Comparison of ENCODE assay signal across 21 cellular contexts in the genomic region with DNA sequence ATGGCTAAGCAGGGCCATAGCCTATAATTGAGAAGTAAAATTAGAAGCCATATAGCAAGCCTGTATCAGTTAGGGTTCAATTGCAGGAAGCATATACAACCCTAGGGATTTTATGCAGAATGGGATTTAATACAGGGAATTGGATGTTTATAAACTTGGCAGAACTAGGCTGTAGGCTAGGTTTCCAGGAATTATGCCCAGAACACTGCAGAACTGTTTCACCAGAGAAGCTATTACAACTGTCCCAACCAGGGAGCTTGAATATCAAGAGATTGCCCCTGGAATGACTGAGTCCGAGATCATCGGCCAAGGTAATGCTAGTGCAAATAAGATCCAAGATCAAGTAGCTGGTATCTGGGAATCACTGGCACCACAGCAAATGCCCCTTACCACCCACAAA.
"Had no signal": no experiment of that assay in that cellular context is flagged by ENCODE, and none has a peak within 500 bp of the region (broad histone marks: within the 10 kb centered on the region; RNA-seq: fewer than 3 reads in every experiment).

No MANE protein-coding gene starts in this region.

- H3K27ac ChIP-seq: colonic mucosa, lower lobe of right lung, neutrophil, pancreas, right lobe of liver, thyroid gland had no signal

- H3K4me3 ChIP-seq: colonic mucosa, lower lobe of right lung, pancreas, right lobe of liver, thyroid gland had no signal

- H3K27ac Mint-ChIP-seq: dendritic cell treated with granulocyte-macrophage colony-stimulating factor and Interleukin-4, amounts not matched to agents 40 ng/mL and 50 ng/mL, for 4 days; immature natural killer cell; memory B cell; natural killer cell; stimulated activated naive B cell treated with anti-CD40 and anti-IgM and Interleukin-4, amounts not matched to agents 10 μg/mL and 1 μg/mL and 100 μg/mL, for 72 hours; stimulated activated naive CD8-positive, alpha-beta T cell treated with anti-CD3 and anti-CD28 coated beads, Interleukin-15, Interleukin-2, amounts not matched to agents 100 ng/mL and 50 ng/mL, for 24 hours had no signal

- H3K36me3 ChIP-seq: colonic mucosa, lower lobe of right lung, neutrophil, pancreas, right lobe of liver, thyroid gland had no signal

- DNase-seq: caudate nucleus; colonic mucosa; effector memory CD4-positive, alpha-beta T cell; hypothalamus; immature natural killer cell; left ventricle myocardium superior; lower lobe of right lung; natural killer cell; pancreas; right lobe of liver; small intestine; stimulated activated CD4-positive, alpha-beta T cell treated with anti-CD3 and anti-CD28 coated beads, Interleukin-15, amount 100 ng/mL, for 24 hours; stimulated activated CD4-positive, alpha-beta T cell treated with anti-CD3 and anti-CD28 coated beads, Interleukin-2, amount 100 ng/mL, for 48 hours; stimulated activated naive B cell treated with anti-CD40 and anti-IgM and Interleukin-4, amounts not matched to agents 10 μg/mL and 1 μg/mL and 100 μg/mL, for 72 hours; thyroid gland; trophoblast cell had no signal

- H3K4me3 Mint-ChIP-seq: dendritic cell treated with granulocyte-macrophage colony-stimulating factor and Interleukin-4, amounts not matched to agents 40 ng/mL and 50 ng/mL, for 4 days; immature natural killer cell; memory B cell; natural killer cell; neural crest cell; stimulated activated naive B cell treated with anti-CD40 and anti-IgM and Interleukin-4, amounts not matched to agents 10 μg/mL and 1 μg/mL and 100 μg/mL, for 72 hours; stimulated activated naive CD8-positive, alpha-beta T cell treated with anti-CD3 and anti-CD28 coated beads, Interleukin-15, Interleukin-2, amounts not matched to agents 100 ng/mL and 50 ng/mL, for 24 hours had no signal

- H3K4me1 ChIP-seq: colonic mucosa, lower lobe of right lung, pancreas, right lobe of liver, thyroid gland had no signal

- H3K27me3 ChIP-seq: colonic mucosa, neutrophil, pancreas, right lobe of liver, thyroid gland had no signal

- H3K36me3 Mint-ChIP-seq: immature natural killer cell; memory B cell; natural killer cell; stimulated activated naive B cell treated with anti-CD40 and anti-IgM and Interleukin-4, amounts not matched to agents 10 μg/mL and 1 μg/mL and 100 μg/mL, for 72 hours had no signal

- H3K4me1 Mint-ChIP-seq: immature natural killer cell; memory B cell; natural killer cell; stimulated activated naive B cell treated with anti-CD40 and anti-IgM and Interleukin-4, amounts not matched to agents 10 μg/mL and 1 μg/mL and 100 μg/mL, for 72 hours had no signal

- ATAC-seq: left ventricle myocardium superior; lower lobe of right lung; natural killer cell; pancreas; right lobe of liver; stimulated activated naive B cell treated with anti-CD40 and anti-IgM and Interleukin-4, amounts not matched to agents 10 μg/mL and 1 μg/mL and 100 μg/mL, for 72 hours had no signal

- H3K9me3 Mint-ChIP-seq: dendritic cell treated with granulocyte-macrophage colony-stimulating factor and Interleukin-4, amounts not matched to agents 40 ng/mL and 50 ng/mL, for 4 days; immature natural killer cell; memory B cell; natural killer cell; neural crest cell; stimulated activated naive B cell treated with anti-CD40 and anti-IgM and Interleukin-4, amounts not matched to agents 10 μg/mL and 1 μg/mL and 100 μg/mL, for 72 hours; stimulated activated naive CD8-positive, alpha-beta T cell treated with anti-CD3 and anti-CD28 coated beads, Interleukin-15, Interleukin-2, amounts not matched to agents 100 ng/mL and 50 ng/mL, for 24 hours had no signal

- H3K9me3 ChIP-seq: colonic mucosa, lower lobe of right lung, neutrophil, pancreas, right lobe of liver, thyroid gland had no signal
